8 cellular contexts compared by ENCODE assay signal in the genomic region with DNA sequence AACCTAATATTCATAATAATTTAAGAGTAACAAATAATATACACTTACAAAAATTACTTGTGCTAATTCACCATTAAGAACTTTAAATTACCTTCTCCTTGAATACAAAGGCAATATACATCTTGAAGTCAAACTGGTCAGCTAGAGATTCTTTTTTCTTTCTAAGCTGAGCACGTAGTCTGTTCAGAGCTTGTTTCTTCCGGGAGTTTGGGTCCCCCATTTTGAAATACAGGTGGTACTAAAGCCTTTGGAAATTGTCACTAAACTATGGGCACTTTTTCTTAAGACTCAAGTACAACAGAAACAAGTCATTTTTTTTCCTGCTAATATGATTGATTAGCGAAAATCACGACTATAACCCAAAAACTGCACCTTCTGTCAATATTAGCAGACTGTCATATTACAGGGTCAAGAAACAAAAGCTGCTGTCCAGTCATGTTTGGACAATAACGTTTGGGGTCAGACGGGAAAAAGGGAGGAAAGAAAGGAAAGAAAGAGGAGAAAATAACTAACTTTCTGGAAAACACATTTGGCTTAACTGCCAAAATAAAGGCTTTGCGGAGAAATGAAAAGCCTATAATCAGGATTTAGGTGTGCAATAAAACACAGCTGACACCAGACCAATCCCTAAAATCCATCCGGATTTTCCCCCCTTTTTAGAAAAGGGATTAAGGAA. TPM values are rescaled to one million over a fixed set of nuclear protein-coding genes. Genes with fewer than 3 reads are reported as not detected.
DNase-seq lines count a peak whose midpoint lies in the region; ATAC-seq and TF ChIP-seq lines count a peak whose summit lies in the region.

No MANE protein-coding gene starts in this region.

- H3K36me3 Mint-ChIP-seq in activated T-cell treated with anti-CD3 and anti-CD28 coated beads, Interleukin-2, amount 50 U/mL, for 4 hours (ENCODE audit: insufficient read depth), result peaks cover 43% of the 10 kb centered on the region
- H3K36me3 Mint-ChIP-seq in activated naive CD8-positive, alpha-beta T cell treated with anti-CD3 and anti-CD28 coated beads, Interleukin-2, amount 10 ng/mL, durations not matched to agents 7 days and 5 days, result peaks cover 48% of the 10 kb centered on the region

- H3K36me3 ChIP-seq in left lung (peaks cover 0 to 41% of the 10 kb centered on the region in 2 donors), tibial artery (peaks cover 20 to 29% (median 21%) of the 10 kb centered on the region in 3 donors)

- H3K4me1 ChIP-seq in left lung (peaks cover 30 to 63% of the 10 kb centered on the region in 2 donors), tibial artery (peaks cover 0 to 52% (median 36%) of the 10 kb centered on the region in 4 donors)

- POLR2A ChIA-PET in activated naive CD8-positive, alpha-beta T cell treated with anti-CD3 and anti-CD28 coated beads, Interleukin-2, amount 10 ng/mL, durations not matched to agents 7 days and 5 days (lab: Charles Lee), result interaction anchor here (0.6 to 2.6 kb wide), 12 partner anchors 10 to 418 kb away, joined by 3 to 18 read pairs (median 4); partner anchors contain the start of genes ACOT13, GMNN and TDP2
- POLR2A ChIA-PET in HEK293T (lab: Yijun Ruan, JAX), result interaction anchor here (2.3 kb wide), 1 partner anchor 57 kb away, joined by 12 read pairs; the partner anchor contains the start of gene GMNN

- TF ChIP-seq CTCF in left lung (IDR thresholded peaks at IDR 0.05) (no peak), tibial artery (IDR thresholded peaks at IDR 0.05) (no peak)

- H3K9me3 ChIP-seq in left lung, result no peaks in the 10 kb centered on the region
- no peaks in the 10 kb centered on the region for H3K9me3 ChIP-seq in tibial artery

- intact Hi-C loops in left lung (cut with DNase I), result no loop called here
- intact Hi-C loops in tibial artery (cut with DNase I; ENCODE audit: low total_unique reads), result loop anchor here (10.0 kb wide), 1 partner anchor 54 kb away; the partner anchor contains the start of genes ACOT13 and TDP2

- H3K4me3 ChIP-seq in left lung (peak overlapping the region; percentile 87 to 90), tibial artery (peak overlapping the region; percentile 75 to 77)

- DNase-seq in activated T-cell treated with anti-CD3 and anti-CD28 coated beads, Interleukin-2, amount 50 U/mL, for 4 hours, result no peak
- DNase-seq in activated T-cell treated with anti-CD3 and anti-CD28 coated beads for 4 hours, result no peak
- no peak for DNase-seq in activated naive CD8-positive, alpha-beta T cell treated with anti-CD3 and anti-CD28 coated beads, Interleukin-2, amount 10 ng/mL, durations not matched to agents 7 days and 5 days
- no peak for DNase-seq in left lung
- no peak for DNase-seq in tibial artery
- DNase-seq in NCI-H1436 (lab: John Stamatoyannopoulos, UW), result no peak
- DNase-seq in HEK293T (ENCODE audit: extremely low spot score), result no peak

- H3K27ac ChIP-seq in left lung (peak overlapping the region; percentile 100), tibial artery (peak overlapping the region; percentile 98 to 99)

- H3K27me3 ChIP-seq in left lung, result no peaks in the 10 kb centered on the region
- H3K27me3 ChIP-seq in tibial artery, result no peaks in the 10 kb centered on the region

- CTCF ChIA-PET in HEK293T (lab: Yijun Ruan, JAX), result no interaction called here

- peaks cover 57% of the 10 kb centered on the region for H3K4me1 Mint-ChIP-seq in activated T-cell treated with anti-CD3 and anti-CD28 coated beads, Interleukin-2, amount 50 U/mL, for 4 hours (ENCODE audit: low read depth)
- H3K4me1 Mint-ChIP-seq in activated naive CD8-positive, alpha-beta T cell treated with anti-CD3 and anti-CD28 coated beads, Interleukin-2, amount 10 ng/mL, durations not matched to agents 7 days and 5 days, result peaks cover 50% of the 10 kb centered on the region

- H3K9me3 Mint-ChIP-seq in activated T-cell treated with anti-CD3 and anti-CD28 coated beads, Interleukin-2, amount 50 U/mL, for 4 hours, result no peaks in the 10 kb centered on the region
- H3K9me3 Mint-ChIP-seq in activated naive CD8-positive, alpha-beta T cell treated with anti-CD3 and anti-CD28 coated beads, Interleukin-2, amount 10 ng/mL, durations not matched to agents 7 days and 5 days, result no peaks in the 10 kb centered on the region

- no peak for ATAC-seq in activated T-cell treated with anti-CD3 and anti-CD28 coated beads, Interleukin-2, amount 50 U/mL, for 4 hours
- ATAC-seq in activated naive CD8-positive, alpha-beta T cell treated with anti-CD3 and anti-CD28 coated beads, Interleukin-2, amount 10 ng/mL, durations not matched to agents 7 days and 5 days (ENCODE audit: low read depth), result no peak
- ATAC-seq in left lung (no peak), HG03469 (IDR thresholded peaks at IDR 0.05; ENCODE audit: unreplicated experiment) (no peak)

- peak overlapping the region; percentile 100 for H3K27ac Mint-ChIP-seq in activated naive CD8-positive, alpha-beta T cell treated with anti-CD3 and anti-CD28 coated beads, Interleukin-2, amount 10 ng/mL, durations not matched to agents 7 days and 5 days

- peak overlapping the region; percentile 100 for H3K4me3 Mint-ChIP-seq in activated T-cell treated with anti-CD3 and anti-CD28 coated beads, Interleukin-2, amount 50 U/mL, for 4 hours
- H3K4me3 Mint-ChIP-seq in activated naive CD8-positive, alpha-beta T cell treated with anti-CD3 and anti-CD28 coated beads, Interleukin-2, amount 10 ng/mL, durations not matched to agents 7 days and 5 days, result peak overlapping the region; percentile 93

- H3K27me3 Mint-ChIP-seq in activated T-cell treated with anti-CD3 and anti-CD28 coated beads, Interleukin-2, amount 50 U/mL, for 4 hours (ENCODE audit: low read depth), result no peaks in the 10 kb centered on the region
- H3K27me3 Mint-ChIP-seq in activated naive CD8-positive, alpha-beta T cell treated with anti-CD3 and anti-CD28 coated beads, Interleukin-2, amount 10 ng/mL, durations not matched to agents 7 days and 5 days, result no peaks in the 10 kb centered on the region

TF ChIP-seq in HEK293T, 16 proteins besides CTCF, POLR2A, EP300 and RAD21:
- TF ChIP-seq SUZ12 (IDR thresholded peaks at IDR 0.05) (no peak), FOXM1 (IDR thresholded peaks at IDR 0.05; ENCODE audit: borderline replicate concordance) (no peak), ZNF384 (IDR thresholded peaks at IDR 0.05) (no peak), HDGF (IDR thresholded peaks at IDR 0.05; ENCODE audit: borderline replicate concordance) (no peak)

RNA-seq across cellular contexts. Expression of gene C6orf62, which starts 0.4 kb away (rescaled TPM):
- total RNA-seq in activated T-cell treated with anti-CD3 and anti-CD28 coated beads, Interleukin-2, amount 50 U/mL, for 4 hours, result 10 to 100 TPM; 67.0 to 83.8 (median 78.4) TPM
- total RNA-seq in activated naive CD8-positive, alpha-beta T cell treated with anti-CD3 and anti-CD28 coated beads, Interleukin-2, amount 10 ng/mL, durations not matched to agents 7 days and 5 days, result 100 to 1,000 TPM; 161 to 166 TPM
- 100 to 1,000 TPM; 132 to 144 TPM for total RNA-seq in left lung

RNA-seq across cellular contexts. Expression of gene ACOT13, which starts 51.7 kb away (rescaled TPM):
- total RNA-seq in activated T-cell treated with anti-CD3 and anti-CD28 coated beads, Interleukin-2, amount 50 U/mL, for 4 hours, result 10 to 100 TPM; 19.6 to 28.5 (median 22.1) TPM
- 10 to 100 TPM; 16.6 to 20.6 TPM for total RNA-seq in activated naive CD8-positive, alpha-beta T cell treated with anti-CD3 and anti-CD28 coated beads, Interleukin-2, amount 10 ng/mL, durations not matched to agents 7 days and 5 days
- total RNA-seq in left lung, result 10 to 100 TPM; 23.6 to 24.4 TPM

RNA-seq across cellular contexts. Expression of gene TDP2, which starts 51.9 kb away (rescaled TPM):
- total RNA-seq in activated T-cell treated with anti-CD3 and anti-CD28 coated beads, Interleukin-2, amount 50 U/mL, for 4 hours, result 10 to 100 TPM; 42.4 to 48.0 (median 45.5) TPM
- total RNA-seq in activated naive CD8-positive, alpha-beta T cell treated with anti-CD3 and anti-CD28 coated beads, Interleukin-2, amount 10 ng/mL, durations not matched to agents 7 days and 5 days, result 10 to 100 TPM; 48.9 to 54.5 TPM
- total RNA-seq in left lung, result 10 to 100 TPM; 33.9 to 49.0 TPM

RNA-seq across cellular contexts. Expression of gene GMNN, which starts 56.1 kb away (rescaled TPM):
- 10 to 100 TPM; 61.5 to 78.1 (median 64.5) TPM for total RNA-seq in activated T-cell treated with anti-CD3 and anti-CD28 coated beads, Interleukin-2, amount 50 U/mL, for 4 hours
- 10 to 100 TPM; 50.1 to 53.5 TPM for total RNA-seq in activated naive CD8-positive, alpha-beta T cell treated with anti-CD3 and anti-CD28 coated beads, Interleukin-2, amount 10 ng/mL, durations not matched to agents 7 days and 5 days
- 10 to 100 TPM; 19.6 to 25.0 TPM for total RNA-seq in left lung
